In genomic region chr12:47601071-47601470, GRCh38 we compare ENCODE assay signal across 3 cellular contexts.
"Had no signal": no experiment of that assay in that cellular context is flagged by ENCODE, and none has a peak within 500 bp of the region (broad histone marks: within the 10 kb centered on the region; RNA-seq: fewer than 3 reads in every experiment).

No MANE protein-coding gene starts in this region.

- H3K4me3 ChIP-seq: GM12878 had no signal

- ATAC-seq: GM12878 had no signal

- DNase-seq: GDM1, GF-D8 had no signal
